In genomic region chr5:7310656-7311055, GRCh38 we compare ENCODE assay signal across 8 cellular contexts.
DNase-seq lines count a peak whose midpoint lies in the region; ATAC-seq, FAIRE-seq and TF ChIP-seq lines count a peak whose summit lies in the region.
"Not testable (repeated sequence)": the region's sequence is repeated elsewhere in the genome, so short reads cannot be mapped to it uniquely, and the experiment has no call there.

No MANE protein-coding gene starts in this region.

- peak; percentile 46 for DNase-seq in Daoy (ENCODE audit: low read depth)
- peak; percentile 44 for DNase-seq in HFFc6
- peak; percentile 5 for DNase-seq in OCI-M1 (lab: John Stamatoyannopoulos, UW)
- DNase-seq in RWPE2 (ENCODE audit: low spot score): not testable (repeated sequence)
- DNase-seq in astrocyte of the cerebellum (ENCODE audit: low read depth): peak; percentile 9
- peak; percentile 57 for DNase-seq in bronchial epithelial cell (ENCODE audit: low read depth)
- peak; percentile 60 for DNase-seq in fibroblast of mammary gland (ENCODE audit: low read depth)
- DNase-seq in kidney tubule cell (ENCODE audit: low spot score): peak; percentile 49

- H3K27me3 ChIP-seq in RWPE2 (ENCODE audit: insufficient read depth, poor library complexity, severe bottlenecking); bronchial epithelial cell (ENCODE audit: control insufficient read depth, insufficient read depth, low read length): not testable (repeated sequence)

- H3K4me3 ChIP-seq in RWPE2 (ENCODE audit: severe bottlenecking); astrocyte of the cerebellum (ENCODE audit: low read depth, low read length); bronchial epithelial cell (ENCODE audit: low read depth, low read length); fibroblast of mammary gland (ENCODE audit: control insufficient read depth, low read depth, low read length): not testable (repeated sequence)

- not testable (repeated sequence) for H3K36me3 ChIP-seq in RWPE2 (ENCODE audit: low read depth); bronchial epithelial cell (ENCODE audit: control insufficient read depth, insufficient read depth, low read length)

- H3K9me3 ChIP-seq in RWPE2 (ENCODE audit: severe bottlenecking): not testable (repeated sequence)

- H3K36me3 Mint-ChIP-seq in HFFc6 (ENCODE audit: low read depth): not testable (repeated sequence)

- in situ Hi-C loops in astrocyte of the cerebellum (cut with HindIII; ENCODE audit: low sequenced_read_pairs): not testable (repeated sequence)

- not testable (repeated sequence) for TF ChIP-seq CTCF in HFFc6 (IDR thresholded peaks at IDR 0.05); RWPE2 (IDR thresholded peaks at IDR 0.05; ENCODE audit: poor library complexity, severe bottlenecking); astrocyte of the cerebellum (IDR thresholded peaks at IDR 0.05; ENCODE audit: low read depth, low read length, missing control alignments); bronchial epithelial cell (IDR thresholded peaks at IDR 0.05; ENCODE audit: insufficient read depth, low read length, severe bottlenecking); fibroblast of mammary gland (conservative IDR thresholded peaks at IDR 0.05; ENCODE audit: control insufficient read depth, insufficient read depth, low read depth, low read length)

- not testable (repeated sequence) for H3K4me3 Mint-ChIP-seq in HFFc6

- not testable (repeated sequence) for H3K27me3 Mint-ChIP-seq in HFFc6 (ENCODE audit: insufficient read depth)

- not testable (repeated sequence) for H3K4me1 ChIP-seq in RWPE2 (ENCODE audit: insufficient read depth, poor library complexity, severe bottlenecking)

- ATAC-seq in RWPE2 (ENCODE audit: low read depth): peak; percentile 72

- not testable (repeated sequence) for H3K4me1 Mint-ChIP-seq in HFFc6 (ENCODE audit: low read depth)

- H3K27ac ChIP-seq in RWPE2 (ENCODE audit: poor library complexity, severe bottlenecking): not testable (repeated sequence)

- H3K9me3 Mint-ChIP-seq in HFFc6: not testable (repeated sequence)

- FAIRE-seq in bronchial epithelial cell (lab: Jason Lieb, UNC): not testable (repeated sequence)

- H3K27ac Mint-ChIP-seq in HFFc6: not testable (repeated sequence)
